In the genomic region with DNA sequence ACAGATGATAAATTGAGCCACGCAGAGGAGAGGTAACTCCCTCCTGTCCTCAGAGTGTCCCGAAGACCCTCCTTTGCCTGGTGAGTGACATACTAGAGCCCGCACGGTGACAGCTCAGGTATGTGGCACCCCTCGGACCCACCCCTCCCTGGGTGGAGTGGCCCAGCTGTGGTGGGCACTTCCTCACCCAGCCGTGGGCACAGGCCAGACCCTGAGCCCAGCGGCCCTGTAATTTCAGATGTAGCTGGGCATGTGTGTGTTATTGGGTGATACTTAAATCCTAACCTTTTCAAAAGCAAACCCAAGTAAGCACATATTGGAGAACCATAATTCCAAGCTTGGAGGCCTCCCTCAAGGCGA, we compare ENCODE assay signal across 23 cellular contexts.
"Had no signal": no experiment of that assay in that cellular context is flagged by ENCODE, and none has a peak within 500 bp of the region (broad histone marks: within the 10 kb centered on the region; RNA-seq: fewer than 3 reads in every experiment).

No MANE protein-coding gene starts in this region.

- H3K27ac ChIP-seq: breast epithelium, gastroesophageal sphincter, spleen, suprapubic skin, tibial artery had no signal

- ATAC-seq: activated naive CD8-positive, alpha-beta T cell treated with anti-CD3 and anti-CD28 coated beads, Interleukin-2, amount 50 U/mL, for 24 hours; gastroesophageal sphincter; left lobe of liver; natural killer cell had no signal

- H3K36me3 Mint-ChIP-seq: activated naive CD4-positive, alpha-beta T cell treated with anti-CD3 and anti-CD28 coated beads, Interleukin-2, amount 50 U/mL, for 24 hours; natural killer cell had no signal

- FAIRE-seq: colon, endothelial cell of umbilical vein had no signal

- DNase-seq: activated CD4-positive, alpha-beta T cell treated with anti-CD3 and anti-CD28 coated beads for 4 hours; activated CD4-positive, alpha-beta T cell treated with anti-CD3 and anti-CD28 coated beads, Interleukin-2, amount 50 U/mL, for 48 hours; activated CD4-positive, CD25-positive, alpha-beta regulatory T cell; activated CD8-positive, alpha-beta memory T cell treated with anti-CD3 and anti-CD28 coated beads for 24 hours; activated naive CD8-positive, alpha-beta T cell treated with anti-CD3 and anti-CD28 coated beads, Interleukin-2, amount 50 U/mL, for 24 hours; dermis blood vessel endothelial cell; effector memory CD4-positive, alpha-beta T cell; kidney glomerular epithelial cell; mesendoderm; natural killer cell; stimulated activated naive CD4-positive, alpha-beta T cell had no signal

- H3K4me3 Mint-ChIP-seq: activated naive CD4-positive, alpha-beta T cell treated with anti-CD3 and anti-CD28 coated beads, Interleukin-2, amount 50 U/mL, for 24 hours; activated naive CD8-positive, alpha-beta T cell treated with anti-CD3 and anti-CD28 coated beads, Interleukin-2, amount 50 U/mL, for 24 hours; central memory CD8-positive, alpha-beta T cell; natural killer cell; T-helper 2 cell treated with Interferon-gamma antibody and Interleukin-4, amounts not matched to agents 5 μg/mL and 100 μg/mL, for 36 hours had no signal

- H3K36me3 ChIP-seq: breast epithelium, gastroesophageal sphincter, spleen, suprapubic skin, tibial artery had no signal

- H3K4me3 ChIP-seq: breast epithelium, gastroesophageal sphincter, lung, spleen, suprapubic skin, tibial artery had no signal

- H3K4me1 Mint-ChIP-seq: activated naive CD4-positive, alpha-beta T cell treated with anti-CD3 and anti-CD28 coated beads, Interleukin-2, amount 50 U/mL, for 24 hours; activated naive CD8-positive, alpha-beta T cell treated with anti-CD3 and anti-CD28 coated beads, Interleukin-2, amount 50 U/mL, for 24 hours; central memory CD8-positive, alpha-beta T cell; natural killer cell had no signal

- H3K9me3 Mint-ChIP-seq: activated naive CD4-positive, alpha-beta T cell treated with anti-CD3 and anti-CD28 coated beads, Interleukin-2, amount 50 U/mL, for 24 hours; activated naive CD8-positive, alpha-beta T cell treated with anti-CD3 and anti-CD28 coated beads, Interleukin-2, amount 50 U/mL, for 24 hours; central memory CD8-positive, alpha-beta T cell; natural killer cell; T-helper 2 cell treated with Interferon-gamma antibody and Interleukin-4, amounts not matched to agents 5 μg/mL and 100 μg/mL, for 36 hours had no signal

- H3K27ac Mint-ChIP-seq: activated naive CD4-positive, alpha-beta T cell treated with anti-CD3 and anti-CD28 coated beads, Interleukin-2, amount 50 U/mL, for 24 hours; activated naive CD8-positive, alpha-beta T cell treated with anti-CD3 and anti-CD28 coated beads, Interleukin-2, amount 50 U/mL, for 24 hours; natural killer cell; T-helper 2 cell treated with Interferon-gamma antibody and Interleukin-4, amounts not matched to agents 5 μg/mL and 100 μg/mL, for 36 hours had no signal

- H3K9me3 ChIP-seq: breast epithelium, gastroesophageal sphincter, spleen, suprapubic skin, tibial artery had no signal

- H3K4me1 ChIP-seq: breast epithelium had no signal
